In genomic region chr14:20454645-20455354, GRCh38 we compare ENCODE assay signal across 8 cellular contexts. TPM values are rescaled to one million over a fixed set of nuclear protein-coding genes. Genes with fewer than 3 reads are reported as not detected.
DNase-seq lines count a peak whose midpoint lies in the region; ATAC-seq and TF ChIP-seq lines count a peak whose summit lies in the region.

Gene APEX1 (plus strand): TSS chr14:20455226. CDS start chr14:20455646, 420 bp downstream.
Gene OSGEP (minus strand): TSS chr14:20454812. CDS start chr14:20454683, 129 bp downstream.

- H3K9me3 ChIP-seq in A673 (ENCODE audit: low read depth, low read length, poor library complexity, severe bottlenecking) (no peaks in the 10 kb centered on the region), breast epithelium (no peaks in the 10 kb centered on the region), iPS-18c (ENCODE audit: control insufficient read depth, insufficient read depth, low read length) (no peaks in the 10 kb centered on the region), skeletal muscle tissue (ENCODE audit: control insufficient read depth in 3 of 3, low read length in 3 of 3) (no peaks in the 10 kb centered on the region)

- no peak for TF ChIP-seq POLR2A in breast epithelium (IDR thresholded peaks at IDR 0.05)

- H3K27ac ChIP-seq in A673 (ENCODE audit: low read depth, low read length, poor library complexity, severe bottlenecking) (peak within 1 kb of the TSS; percentile 96), VCaP (peak within 1 kb of the TSS; percentile 98), breast epithelium (peak within 1 kb of the TSS; percentile 94 to 95), skeletal muscle tissue (ENCODE audit: low read depth, low read length) (peak within 1 kb of the TSS; percentile 95)

- peak; percentile 99 for DNase-seq in A673 (ENCODE audit: low spot score)
- DNase-seq in NCI-H2196 (lab: John Stamatoyannopoulos, UW; ENCODE audit: unreplicated experiment), result peak; percentile 99
- DNase-seq in breast epithelium (ENCODE audit: low spot score in 2 of 2), result peak; percentile 99

- peak within 1 kb of the TSS; percentile 82 for H3K4me3 ChIP-seq in A673 (ENCODE audit: low read depth, low read length, poor library complexity, severe bottlenecking)
- peak within 1 kb of the TSS; percentile 60 to 85 (median 76) for H3K4me3 ChIP-seq in breast epithelium
- peak within 1 kb of the TSS; percentile 56 for H3K4me3 ChIP-seq in iPS-18c (ENCODE audit: insufficient read depth, low read depth, low read length)
- peak within 1 kb of the TSS; percentile 91 to 99 (median 98) for H3K4me3 ChIP-seq in skeletal muscle tissue (ENCODE audit: low read length in 3 of 3)

- TF ChIP-seq CTCF in A673 (conservative IDR thresholded peaks at IDR 0.05; ENCODE audit: low read depth, low read length) (no peak), VCaP (conservative IDR thresholded peaks at IDR 0.05) (no peak), breast epithelium (IDR thresholded peaks at IDR 0.05) (peak in 1 of 3 donors; percentile 5)

- intact Hi-C loops in A673 (cut with micrococcal nuclease; ENCODE audit: unreplicated experiment), result loop anchor here (1.0 to 5.0 kb wide), 2 partner anchors 111 to 158 kb away; partner anchors contain the start of gene PARP2
- intact Hi-C loops in breast epithelium (cut with DNase I; ENCODE audit: low total_unique reads), result loop anchor here (10.0 kb wide), 1 partner anchor 150 kb away; no protein-coding TSS in a partner anchor

- H3K36me3 ChIP-seq in A673 (ENCODE audit: insufficient read depth, low read length, poor library complexity, severe bottlenecking) (peaks cover 64% of the 10 kb centered on the region), breast epithelium (peaks cover 22% of the 10 kb centered on the region), skeletal muscle tissue (ENCODE audit: control insufficient read depth in 3 of 3, insufficient read depth in 3 of 3, low read length in 3 of 3) (peaks cover 44 to 56% (median 50%) of the 10 kb centered on the region in 3 donors)

- H3K27me3 ChIP-seq in A673 (replicated peaks; ENCODE audit: insufficient read depth, low read depth, low read length, poor library complexity) (no peaks in the 10 kb centered on the region), breast epithelium (no peaks in the 10 kb centered on the region), skeletal muscle tissue (ENCODE audit: control insufficient read depth in 3 of 3, insufficient read depth in 3 of 3, low read length in 3 of 3) (no peaks in the 10 kb centered on the region)

- H3K9ac ChIP-seq in skeletal muscle tissue (ENCODE audit: low read depth in 1 of 3, low read length in 3 of 3), result peak within 1 kb of the TSS; percentile 77 to 97 (median 96)

- ATAC-seq in GM18868 (IDR thresholded peaks at IDR 0.05; ENCODE audit: unreplicated experiment) (peak; percentile 85), HG03108 (IDR thresholded peaks at IDR 0.05; ENCODE audit: unreplicated experiment) (peak; percentile 80)

- H3K4me1 ChIP-seq in A673 (ENCODE audit: insufficient read depth, low read length, poor library complexity, severe bottlenecking) (peaks cover 9% of the 10 kb centered on the region), breast epithelium (peaks cover 0 to 3% of the 10 kb centered on the region in 2 donors), skeletal muscle tissue (ENCODE audit: control insufficient read depth in 3 of 3, insufficient read depth in 3 of 3, low read length in 3 of 3) (peaks cover 20 to 50% (median 25%) of the 10 kb centered on the region in 3 donors)

- CTCF ChIA-PET in A673 (lab: Charles Lee), result interaction anchor here (0.7 kb wide), 1 partner anchor 39 kb away, joined by 3 read pairs; no protein-coding TSS in a partner anchor

- no TSS peak for BruUV-seq in A673 (replicated peaks; lab: Mats Ljungman, UMichigan)

- POLR2A ChIA-PET in A673 (lab: Charles Lee; ENCODE audit: low non-redundant PET), result interaction anchor here (0.5 to 1.4 kb wide), 2 partner anchors 50 to 229 kb away, joined by 3 read pairs; no protein-coding TSS in a partner anchor

RNA-seq across cellular contexts. Expression of gene APEX1, which starts in this region (rescaled TPM):
- total RNA-seq in A673 (2021), result 277 and 299 TPM in 2 replicates
- total RNA-seq in breast epithelium, result 100 to 1,000 TPM; 129 to 165 (median 150) TPM
- 64.2 TPM for total RNA-seq in skeletal muscle tissue

RNA-seq across cellular contexts. Expression of gene OSGEP, which starts in this region (rescaled TPM):
- total RNA-seq in A673 (2021) (59.2 and 67.8 TPM in 2 replicates), breast epithelium (10 to 100 TPM; 38.1 to 66.9 (median 57.5) TPM), skeletal muscle tissue (26.6 TPM)

Comparison
In these comparisons a context has a peak if more than half of its experiments do, and no peak if none do; other contexts are left out.
1. Peak in every context shown above with its lines: DNase-seq, ATAC-seq, H3K4me3 ChIP-seq and H3K27ac ChIP-seq.